In genomic region chr15:87687176-87687890, GRCh38 we compare ENCODE assay signal across 15 cellular contexts.
DNase-seq lines count a peak whose midpoint lies in the region; ATAC-seq and TF ChIP-seq lines count a peak whose summit lies in the region.
"Had no signal": no experiment of that assay in that cellular context is flagged by ENCODE, and none has a peak within 500 bp of the region (broad histone marks: within the 10 kb centered on the region; RNA-seq: fewer than 3 reads in every experiment).

No MANE protein-coding gene starts in this region.

- DNase-seq in SK-N-SH = peak; percentile 8
- peak; percentile 26 for DNase-seq in left kidney (ENCODE audit: low read depth, low spot score)
- peak; percentile 13 for DNase-seq in retina
- no peak for DNase-seq in left lung
- DNase-seq in amygdala (lab: John Stamatoyannopoulos, UW) = no peak
- DNase-seq: Calu3; CD8-positive, alpha-beta T cell; DMS79 treated with DMSO at 0.1 percent for 48 hours; EL had no signal

- WGBS in SK-N-SH (ENCODE audit: low lambda C conversion rate) = 51% methylated on average over 9 of the region's 9 CpGs

- POLR2A ChIA-PET in SK-N-SH (lab: Yijun Ruan, JAX) = no interaction called here

- CTCF ChIA-PET in SK-N-SH (lab: Yijun Ruan, JAX) = no interaction called here

- H3K36me3 ChIP-seq in SK-N-SH (replicated peaks in 1 of 2; ENCODE audit: control insufficient read depth in 1 of 2, insufficient read depth in 2 of 2, low read length in 1 of 2) (no peaks in the 10 kb centered on the region), left lung (no peaks in the 10 kb centered on the region)
- H3K36me3 ChIP-seq: BLaER1 treated with 17β-estradiol and CSF1 and Interleukin-3, amounts not matched to agents 10 nM and 100 nM; HAP-1 had no signal

- H3K27me3 ChIP-seq in SK-N-SH (ENCODE audit: insufficient read depth) (no peaks in the 10 kb centered on the region), left lung (no peaks in the 10 kb centered on the region)
- H3K27me3 ChIP-seq: BLaER1 treated with 17β-estradiol and CSF1 and Interleukin-3, amounts not matched to agents 10 nM and 100 nM had no signal

- H3K27ac ChIP-seq in SK-N-SH (ENCODE audit: low read depth in 2 of 2, low read length in 1 of 2) = peak overlapping the region in 1 of 2 experiments; percentile 16; a peak in 1 of 4 replicates
- H3K27ac ChIP-seq in left lung = no peak overlapping the region
- H3K27ac ChIP-seq: 22Rv1; BLaER1 treated with 17β-estradiol and CSF1 and Interleukin-3, amounts not matched to agents 10 nM and 100 nM had no signal

- H3K9me3 ChIP-seq in SK-N-SH (no peaks in the 10 kb centered on the region), left lung (peaks cover 0 to 8% of the 10 kb centered on the region in 2 donors)

- no peaks in the 10 kb centered on the region for H3K79me2 ChIP-seq in SK-N-SH (ENCODE audit: insufficient read depth)

- TF ChIP-seq RAD21 in SK-N-SH (IDR thresholded peaks at IDR 0.05; ENCODE audit: low read length) = no peak

- H3K4me1 ChIP-seq in SK-N-SH (ENCODE audit: control insufficient read depth in 1 of 2, insufficient read depth in 2 of 2, low read depth in 1 of 2, low read length in 1 of 2) (peaks cover 0 to 6% of the 10 kb centered on the region in 2 experiments; a peak in 1 of 4 replicates), left lung (no peaks in the 10 kb centered on the region)
- H3K4me1 ChIP-seq: HAP-1 had no signal

- no peak overlapping the region for H3K9ac ChIP-seq in SK-N-SH
- H3K9ac ChIP-seq: BLaER1 treated with 17β-estradiol and CSF1 and Interleukin-3, amounts not matched to agents 10 nM and 100 nM had no signal

- H3F3A ChIP-seq in SK-N-SH (replicated peaks; ENCODE audit: insufficient read depth) = no peaks in the 10 kb centered on the region

- H3K4me3 ChIP-seq in SK-N-SH (ENCODE audit: low read depth in 2 of 2, low read length in 1 of 2) (no peak overlapping the region), left lung (no peak overlapping the region)
- H3K4me3 ChIP-seq: BLaER1 treated with 17β-estradiol and CSF1 and Interleukin-3, amounts not matched to agents 10 nM and 100 nM; GM12878; HAP-1 had no signal

- TF ChIP-seq CTCF in SK-N-SH (IDR thresholded peaks at IDR 0.05) (no peak), left lung (IDR thresholded peaks at IDR 0.05) (no peak)

- no peaks in the 10 kb centered on the region for H4K20me1 ChIP-seq in SK-N-SH (ENCODE audit: insufficient read depth)
- H4K20me1 ChIP-seq: BLaER1 treated with 17β-estradiol and CSF1 and Interleukin-3, amounts not matched to agents 10 nM and 100 nM had no signal

- H3K4me2 ChIP-seq in SK-N-SH = no peak overlapping the region
- H3K4me2 ChIP-seq: BLaER1 treated with 17β-estradiol and CSF1 and Interleukin-3, amounts not matched to agents 10 nM and 100 nM had no signal

- ATAC-seq in SK-N-SH treated with all-trans-retinoic acid at 6 μM for 48 hours (no peak), left lung (no peak), esophagus mucosa (no peak)
- ATAC-seq: CD8-positive, alpha-beta T cell; GM12878 had no signal

- intact Hi-C loops in left lung (cut with DNase I) = no loop called here

- no peaks in the 10 kb centered on the region for H3K9me2 ChIP-seq in SK-N-SH

- H2AFZ ChIP-seq in SK-N-SH (ENCODE audit: low read depth) = no peak overlapping the region

- no peak for TF ChIP-seq EP300 in SK-N-SH (IDR thresholded peaks at IDR 0.05; ENCODE audit: borderline replicate concordance in 1 of 2, low read depth in 1 of 2, low read length in 1 of 2)

TF ChIP-seq in SK-N-SH, 30 proteins besides CTCF, POLR2A, EP300 and RAD21 (continues in another document):
- no peak for TF ChIP-seq TCF12 (IDR thresholded peaks at IDR 0.05)
- TF ChIP-seq ZBTB33 (IDR thresholded peaks at IDR 0.05; ENCODE audit: borderline replicate concordance, low read depth) = no peak
- TF ChIP-seq TAF1 (IDR thresholded peaks at IDR 0.05; ENCODE audit: borderline replicate concordance, low read depth, low read length) = no peak
- TF ChIP-seq MAX (IDR thresholded peaks at IDR 0.05; ENCODE audit: low read depth) = no peak
- TF ChIP-seq IRF3 (IDR thresholded peaks at IDR 0.05; ENCODE audit: low read depth, low read length) = no peak
- no peak for TF ChIP-seq CHD2 (IDR thresholded peaks at IDR 0.05; ENCODE audit: low read length, partially characterized antibody)
- no peak for TF ChIP-seq MEF2A (IDR thresholded peaks at IDR 0.05; ENCODE audit: borderline replicate concordance, low read depth)
- TF ChIP-seq NRF1 (IDR thresholded peaks at IDR 0.05; ENCODE audit: low read depth, low read length) = no peak
- no peak for TF ChIP-seq FOSL2 (IDR thresholded peaks at IDR 0.05; ENCODE audit: borderline replicate concordance, low read depth)
- no peak for TF ChIP-seq GATA2 (CRISPR knock-in tag; IDR thresholded peaks at IDR 0.05)
- no peak for TF ChIP-seq GABPA (IDR thresholded peaks at IDR 0.05; ENCODE audit: low read depth)
- TF ChIP-seq FOXJ3 (CRISPR knock-in tag; IDR thresholded peaks at IDR 0.05) = no peak

TF ChIP-seq in SK-N-SH treated with all-trans-retinoic acid at 6 μM for 48 hours, 23 proteins besides CTCF, POLR2A, EP300 and RAD21:
- TF ChIP-seq RARB (CRISPR knock-in tag; IDR thresholded peaks at IDR 0.05) = no peak
- TF ChIP-seq SNAI2 (CRISPR knock-in tag; IDR thresholded peaks at IDR 0.05) = no peak
- TF ChIP-seq ESRRG (CRISPR knock-in tag; IDR thresholded peaks at IDR 0.05) = no peak
- no peak for TF ChIP-seq ISL1 (CRISPR knock-in tag; IDR thresholded peaks at IDR 0.05)
- no peak for TF ChIP-seq ZFP30 (CRISPR knock-in tag; IDR thresholded peaks at IDR 0.05)
- TF ChIP-seq PPARA (CRISPR knock-in tag; IDR thresholded peaks at IDR 0.05; ENCODE audit: borderline replicate concordance) = no peak
- no peak for TF ChIP-seq ZFP3 (CRISPR knock-in tag; IDR thresholded peaks at IDR 0.05)
- TF ChIP-seq ZNF565 (CRISPR knock-in tag; conservative IDR thresholded peaks at IDR 0.05; ENCODE audit: low read depth) = no peak
- no peak for TF ChIP-seq POU6F1 (CRISPR knock-in tag; IDR thresholded peaks at IDR 0.05; ENCODE audit: borderline replicate concordance, low read depth)

Comparison
In these comparisons a context has a peak if more than half of its experiments do, and no peak if none do; other contexts are left out.
1. DNase-seq: peak in SK-N-SH (single experiment), left kidney (single experiment) and retina (single experiment); none in left lung (0 of 2) and amygdala (0 of 56).